23 cellular contexts compared by ENCODE assay signal in the genomic region with DNA sequence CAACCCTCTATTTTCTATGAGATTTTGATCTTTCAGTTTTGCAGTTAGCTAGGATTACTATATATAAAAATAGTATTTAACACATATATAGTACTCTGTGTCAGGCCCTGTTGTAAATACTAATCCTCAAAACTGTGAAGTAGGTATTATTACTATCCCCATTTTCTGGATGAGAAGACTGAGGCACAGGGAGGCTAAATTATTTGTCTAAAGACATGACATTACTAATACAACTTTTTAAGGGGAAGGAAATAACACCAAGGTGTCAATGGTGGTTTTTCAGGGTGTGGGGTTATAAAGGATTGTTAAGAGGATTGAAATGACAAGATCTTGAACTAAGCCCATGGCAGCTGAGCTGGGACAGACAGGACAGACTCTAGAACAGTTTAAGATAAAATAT. TPM values are rescaled to one million over a fixed set of nuclear protein-coding genes. Genes with fewer than 3 reads are reported as not detected.
DNase-seq lines count a peak whose midpoint lies in the region; ATAC-seq, FAIRE-seq and TF ChIP-seq lines count a peak whose summit lies in the region.
"Had no signal": no experiment of that assay in that cellular context is flagged by ENCODE, and none has a peak within 500 bp of the region (broad histone marks: within the 10 kb centered on the region; RNA-seq: fewer than 3 reads in every experiment).

No MANE protein-coding gene starts in this region.

- intact Hi-C loops in HepG2 (cut with micrococcal nuclease; ENCODE audit: unreplicated experiment) (no loop called here), right lobe of liver (cut with DNase I) (no loop called here), natural killer cell (cut with micrococcal nuclease) (no loop called here)

- ATAC-seq in HepG2: no peak
- ATAC-seq in right lobe of liver: no peak
- ATAC-seq in activated T-helper 17 cell treated with anti-CD3 and anti-CD28 coated beads, Interleukin-2, amount 50 U/mL, for 72 hours (replicated peaks): no peak
- no peak for ATAC-seq in natural killer cell
- no peak for ATAC-seq in GM21381 (IDR thresholded peaks at IDR 0.05; ENCODE audit: unreplicated experiment)
- no peak for ATAC-seq in HG02623 (IDR thresholded peaks at IDR 0.05; ENCODE audit: unreplicated experiment)
- ATAC-seq: GM23338, HCT116 had no signal

- in situ Hi-C loops in HepG2 (cut with HindIII; ENCODE audit: extremely low pct_ligation_motif_present, low pct_unique_long_range_greater_than_20kb): loop anchor here (5.0 kb wide), 1 partner anchor 43 kb away; no protein-coding TSS in a partner anchor

- no peak overlapping the region for H3K9ac ChIP-seq in HepG2 (ENCODE audit: insufficient read depth, low read depth, low read length)

- H3K27me3 ChIP-seq in HepG2 (ENCODE audit: control insufficient read depth in 1 of 2, insufficient read depth in 2 of 2, low read length in 2 of 2): peaks cover 0 to under 1% of the 10 kb centered on the region in 2 experiments; a peak in 1 of 5 replicates
- H3K27me3 ChIP-seq in right lobe of liver: no peaks in the 10 kb centered on the region
- H3K27me3 ChIP-seq: BE2C had no signal

- no peak overlapping the region for H3K4me2 ChIP-seq in HepG2 (ENCODE audit: low read depth, low read length)
- H3K4me2 ChIP-seq: GM23338 had no signal

- peak overlapping the region; percentile 37 for H3K27ac Mint-ChIP-seq in activated T-helper 17 cell treated with anti-CD3 and anti-CD28 coated beads, Interleukin-2, amount 50 U/mL, for 72 hours
- H3K27ac Mint-ChIP-seq in natural killer cell (peak overlapping the region; percentile 65 to 85), neural crest cell (ENCODE audit: unreplicated experiment) (no peak overlapping the region)
- H3K27ac Mint-ChIP-seq: GM23338, HFFc6 had no signal

- no peak for TF ChIP-seq CTCF in HepG2 (CRISPR knock-in tag; IDR thresholded peaks at IDR 0.05)
- no peak for TF ChIP-seq CTCF in right lobe of liver (IDR thresholded peaks at IDR 0.05)
- TF ChIP-seq CTCF in natural killer cell (IDR thresholded peaks at IDR 0.05): no peak
- no peak for TF ChIP-seq CTCF in neural crest cell (conservative IDR thresholded peaks at IDR 0.05)

- peaks cover 5% of the 10 kb centered on the region for H3K4me1 Mint-ChIP-seq in activated T-helper 17 cell treated with anti-CD3 and anti-CD28 coated beads, Interleukin-2, amount 50 U/mL, for 72 hours
- H3K4me1 Mint-ChIP-seq in natural killer cell (peaks cover 28 to 29% of the 10 kb centered on the region in 2 donors), neural crest cell (peaks cover 11% of the 10 kb centered on the region)

- H3K9me3 Mint-ChIP-seq in activated T-helper 17 cell treated with anti-CD3 and anti-CD28 coated beads, Interleukin-2, amount 50 U/mL, for 72 hours: no peaks in the 10 kb centered on the region
- H3K9me3 Mint-ChIP-seq in natural killer cell: no peaks in the 10 kb centered on the region
- no peaks in the 10 kb centered on the region for H3K9me3 Mint-ChIP-seq in neural crest cell
- H3K9me3 Mint-ChIP-seq: CD4-positive, CD25-positive, alpha-beta regulatory T cell; CD8-positive, alpha-beta memory T cell; GM23338; HFFc6; IgD-negative memory B cell had no signal

- no peak for FAIRE-seq in HepG2 (lab: Jason Lieb, UNC)
- FAIRE-seq: G401.6, GM12892, GM18507, H54, HTR-8/SVneo had no signal

- CTCF ChIA-PET in HepG2 (lab: Yijun Ruan, JAX; ENCODE audit: low intra/inter-chr PET ratio, low total read pairs): no interaction called here

- TF ChIP-seq RAD21 in HepG2 (CRISPR knock-in tag; IDR thresholded peaks at IDR 0.05): no peak

- POLR2A ChIA-PET in HepG2 (lab: Yijun Ruan, JAX): no interaction called here

- H4K20me1 ChIP-seq in HepG2 (ENCODE audit: insufficient read depth, low read length): no peaks in the 10 kb centered on the region

- DNase-seq in HepG2 (ENCODE audit: low spot score): no peak
- DNase-seq in right lobe of liver: no peak
- DNase-seq in natural killer cell: no peak
- no peak for DNase-seq in neural crest cell (ENCODE audit: low read depth, low spot score)
- DNase-seq in activated gamma-delta T cell (lab: John Stamatoyannopoulos, UW): no peak
- DNase-seq: ACHN; BE2C; C1 segment of cervical spinal cord; CD4-positive, CD25-positive, alpha-beta regulatory T cell; CD8-positive, alpha-beta memory T cell; COR-L47; HFFc6 had no signal

- H3K4me1 ChIP-seq in HepG2 (ENCODE audit: insufficient read depth, low read length): peaks cover 41% of the 10 kb centered on the region
- peaks cover 0 to 3% (median 0%) of the 10 kb centered on the region in 4 donors for H3K4me1 ChIP-seq in right lobe of liver
- H3K4me1 ChIP-seq: BE2C had no signal

- H3K9me3 ChIP-seq in HepG2 (ENCODE audit: low read length): no peaks in the 10 kb centered on the region
- H3K9me3 ChIP-seq in right lobe of liver: no peaks in the 10 kb centered on the region
- H3K9me3 ChIP-seq: BE2C had no signal

- TF ChIP-seq POLR2A in HepG2 (IDR thresholded peaks at IDR 0.05; ENCODE audit: insufficient read depth in 1 of 2, low read depth in 2 of 2, low read length in 2 of 2): no peak
- no peak for TF ChIP-seq POLR2A in right lobe of liver (IDR thresholded peaks at IDR 0.05)

- peaks cover 5% of the 10 kb centered on the region for H3K27me3 Mint-ChIP-seq in activated T-helper 17 cell treated with anti-CD3 and anti-CD28 coated beads, Interleukin-2, amount 50 U/mL, for 72 hours
- H3K27me3 Mint-ChIP-seq in natural killer cell (ENCODE audit: low read depth in 2 of 2) (no peaks in the 10 kb centered on the region), neural crest cell (ENCODE audit: low read depth) (no peaks in the 10 kb centered on the region)
- H3K27me3 Mint-ChIP-seq: IgD-negative memory B cell had no signal

- H3K27ac ChIP-seq in HepG2 (ENCODE audit: extremely low read length, insufficient read depth, low read length) (no peak overlapping the region), right lobe of liver (no peak overlapping the region)

- peaks cover 13% of the 10 kb centered on the region for H3K36me3 Mint-ChIP-seq in activated T-helper 17 cell treated with anti-CD3 and anti-CD28 coated beads, Interleukin-2, amount 50 U/mL, for 72 hours (ENCODE audit: low read depth)
- H3K36me3 Mint-ChIP-seq in natural killer cell (no peaks in the 10 kb centered on the region), neural crest cell (ENCODE audit: low read depth) (peaks cover 1% of the 10 kb centered on the region)
- H3K36me3 Mint-ChIP-seq: CD4-positive, CD25-positive, alpha-beta regulatory T cell had no signal

- H2AFZ ChIP-seq in HepG2 (ENCODE audit: low read length): no peak overlapping the region
- H2AFZ ChIP-seq: GM23338 had no signal

- H3K4me3 Mint-ChIP-seq in activated T-helper 17 cell treated with anti-CD3 and anti-CD28 coated beads, Interleukin-2, amount 50 U/mL, for 72 hours: no peak overlapping the region
- H3K4me3 Mint-ChIP-seq in natural killer cell (peak overlapping the region; percentile 69), neural crest cell (peak overlapping the region; percentile 64)
- H3K4me3 Mint-ChIP-seq: GM23338, HFFc6 had no signal

- no peak overlapping the region for H3K4me3 ChIP-seq in HepG2 (replicated peaks in 1 of 3; ENCODE audit: insufficient read depth in 1 of 3, low read depth in 2 of 3, low read length in 3 of 3)
- no peak overlapping the region for H3K4me3 ChIP-seq in right lobe of liver
- H3K4me3 ChIP-seq: GM23338 had no signal

- H3K36me3 ChIP-seq in HepG2 (replicated peaks in 1 of 2; ENCODE audit: control insufficient read depth in 1 of 2, insufficient read depth in 2 of 2, low read length in 2 of 2): no peaks in the 10 kb centered on the region
- H3K36me3 ChIP-seq in right lobe of liver: no peaks in the 10 kb centered on the region
- H3K36me3 ChIP-seq: BE2C had no signal

- TF ChIP-seq EP300 in HepG2 (IDR thresholded peaks at IDR 0.05; ENCODE audit: low read depth in 2 of 2, low read length in 2 of 2): no peak
- no peak for TF ChIP-seq EP300 in HepG2 (CRISPR knock-in tag; IDR thresholded peaks at IDR 0.05; ENCODE audit: borderline replicate concordance)

- H3K79me2 ChIP-seq in HepG2 (ENCODE audit: insufficient read depth, low read length): peaks cover 9% of the 10 kb centered on the region

- BruUV-seq in HepG2 (replicated peaks; lab: Mats Ljungman, UMichigan): no TSS peak

TF ChIP-seq in HepG2, 621 proteins besides CTCF, POLR2A, EP300 and RAD21:
- no peak for TF ChIP-seq ARNT2 (CRISPR knock-in tag; IDR thresholded peaks at IDR 0.05; ENCODE audit: low read depth)
- TF ChIP-seq CHD4 (IDR thresholded peaks at IDR 0.05; ENCODE audit: borderline replicate concordance, low read length): peak; percentile 64; the same call in 1 of the 2 replicates
- no peak for TF ChIP-seq SMYD3 (CRISPR knock-in tag; IDR thresholded peaks at IDR 0.05)
- TF ChIP-seq ZNF629 (CRISPR knock-in tag; conservative IDR thresholded peaks at IDR 0.05): peak; percentile 91
TF ChIP-seq in HepG2: peak in this region for 2.

RNA-seq across cellular contexts. Expression of a gene that starts 4.1 kb away (rescaled TPM):
- total RNA-seq in HepG2 (2016; rRNA removed; fragmentation: Illumina TruSeq; extraction: Trizol) (81.3 and 93.3 TPM in 2 replicates), right lobe of liver (10 to 100 TPM; 28.3 to 97.6 (median 35.0) TPM), natural killer cell (100 to 1,000 TPM; 124 to 205 (median 187) TPM), neural crest cell (231 and 237 TPM in 2 replicates)
- 26.6 and 31.7 TPM in 2 replicates for total RNA-seq in HepG2 (2016; cell fraction: cytosol; rRNA removed; fragmentation: Illumina TruSeq; extraction: Trizol; ENCODE audit: low read depth)
- total RNA-seq in HepG2 (2016; cell fraction: insoluble cytoplasmic fraction; rRNA removed; fragmentation: Illumina TruSeq; extraction: Trizol): 77.2 and 87.4 TPM in 2 replicates
- total RNA-seq in HepG2 (2016; cell fraction: membrane; rRNA removed; fragmentation: Illumina TruSeq; extraction: Trizol): 21.0 and 21.8 TPM in 2 replicates
- 85.9 and 97.4 TPM in 2 replicates for total RNA-seq in HepG2 (2016; cell fraction: nucleus; rRNA removed; fragmentation: Illumina TruSeq; extraction: Trizol)
- polyA plus RNA-seq in HepG2 (2011; rRNA removed): 253 and 294 TPM in 2 replicates
- polyA plus RNA-seq in HepG2 (2011; cell fraction: cytosol; rRNA removed): 120 and 143 TPM in 2 replicates
- polyA plus RNA-seq in HepG2 (2011; cell fraction: nucleus; rRNA removed): 1,276 and 1,394 TPM in 2 replicates
- polyA plus RNA-seq in HepG2 (2012): 89.4 and 114 TPM in 2 replicates
- polyA plus RNA-seq in HepG2 (2016; cell fraction: cytosol; fragmentation: Illumina TruSeq; extraction: Trizol; ENCODE audit: low read depth): 1.8 and 1.9 TPM in 2 replicates
- polyA plus RNA-seq in HepG2 (2016; cell fraction: insoluble cytoplasmic fraction; fragmentation: Illumina TruSeq; extraction: Trizol; ENCODE audit: low read depth): 71.2 and 71.6 TPM in 2 replicates
- 3.9 and 4.5 TPM in 2 replicates for polyA plus RNA-seq in HepG2 (2016; cell fraction: membrane; fragmentation: Illumina TruSeq; extraction: Trizol; ENCODE audit: low read depth)
- polyA plus RNA-seq in HepG2 (2016; cell fraction: nucleus; fragmentation: Illumina TruSeq; extraction: Trizol; ENCODE audit: insufficient read depth, low read depth): 181 and 184 TPM in 2 replicates
- 35.0 and 79.1 TPM in 2 replicates for polyA minus RNA-seq in HepG2 (2011; rRNA and poly(A)+ RNA removed; ENCODE audit: low replicate concordance)
- 52.6 and 57.0 TPM in 2 replicates for polyA minus RNA-seq in HepG2 (2011; cell fraction: cytosol; rRNA and poly(A)+ RNA removed)
- polyA minus RNA-seq in HepG2 (2011; cell fraction: nucleus; rRNA and poly(A)+ RNA removed): 216 and 246 TPM in 2 replicates
- 100 to 1,000 TPM; 118 to 403 TPM for total RNA-seq in activated T-helper 17 cell treated with anti-CD3 and anti-CD28 coated beads, Interleukin-2, amount 50 U/mL, for 72 hours
